1 cellular context compared by ENCODE assay signal in the genomic region with DNA sequence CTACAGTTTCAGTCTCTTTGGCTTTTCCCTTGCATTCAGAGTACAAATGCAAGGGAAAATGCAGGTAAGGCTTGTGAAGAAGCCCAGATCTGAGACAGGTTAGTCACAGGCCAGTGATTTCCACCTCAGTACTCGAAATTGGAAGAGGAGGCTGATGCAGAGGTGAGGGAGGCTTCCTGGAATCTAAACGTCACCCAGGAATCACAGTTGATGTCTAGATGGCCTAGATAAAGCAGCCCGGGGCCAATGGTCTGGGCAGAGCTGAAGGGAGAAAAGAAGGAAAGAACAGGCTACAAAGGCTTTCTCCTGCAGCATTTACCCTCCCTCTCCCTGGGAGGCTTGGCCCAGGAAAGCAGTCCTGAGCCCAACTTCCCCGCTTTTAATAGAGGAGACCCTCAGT.
TF ChIP-seq lines count a peak whose summit lies in the region.

No MANE protein-coding gene starts in this region.

TF ChIP-seq in SK-N-SH treated with all-trans-retinoic acid at 6 μM for 48 hours, 23 proteins besides CTCF, POLR2A, EP300 and RAD21 (continued from another document):
- TF ChIP-seq, protein P1, sequence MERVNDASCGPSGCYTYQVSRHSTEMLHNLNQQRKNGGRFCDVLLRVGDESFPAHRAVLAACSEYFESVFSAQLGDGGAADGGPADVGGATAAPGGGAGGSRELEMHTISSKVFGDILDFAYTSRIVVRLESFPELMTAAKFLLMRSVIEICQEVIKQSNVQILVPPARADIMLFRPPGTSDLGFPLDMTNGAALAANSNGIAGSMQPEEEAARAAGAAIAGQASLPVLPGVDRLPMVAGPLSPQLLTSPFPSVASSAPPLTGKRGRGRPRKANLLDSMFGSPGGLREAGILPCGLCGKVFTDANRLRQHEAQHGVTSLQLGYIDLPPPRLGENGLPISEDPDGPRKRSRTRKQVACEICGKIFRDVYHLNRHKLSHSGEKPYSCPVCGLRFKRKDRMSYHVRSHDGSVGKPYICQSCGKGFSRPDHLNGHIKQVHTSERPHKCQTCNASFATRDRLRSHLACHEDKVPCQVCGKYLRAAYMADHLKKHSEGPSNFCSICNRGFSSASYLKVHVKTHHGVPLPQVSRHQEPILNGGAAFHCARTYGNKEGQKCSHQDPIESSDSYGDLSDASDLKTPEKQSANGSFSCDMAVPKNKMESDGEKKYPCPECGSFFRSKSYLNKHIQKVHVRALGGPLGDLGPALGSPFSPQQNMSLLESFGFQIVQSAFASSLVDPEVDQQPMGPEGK (CRISPR knock-in tag; IDR thresholded peaks at IDR 0.05; ENCODE audit: borderline replicate concordance), result no peak
- TF ChIP-seq, protein P2, sequence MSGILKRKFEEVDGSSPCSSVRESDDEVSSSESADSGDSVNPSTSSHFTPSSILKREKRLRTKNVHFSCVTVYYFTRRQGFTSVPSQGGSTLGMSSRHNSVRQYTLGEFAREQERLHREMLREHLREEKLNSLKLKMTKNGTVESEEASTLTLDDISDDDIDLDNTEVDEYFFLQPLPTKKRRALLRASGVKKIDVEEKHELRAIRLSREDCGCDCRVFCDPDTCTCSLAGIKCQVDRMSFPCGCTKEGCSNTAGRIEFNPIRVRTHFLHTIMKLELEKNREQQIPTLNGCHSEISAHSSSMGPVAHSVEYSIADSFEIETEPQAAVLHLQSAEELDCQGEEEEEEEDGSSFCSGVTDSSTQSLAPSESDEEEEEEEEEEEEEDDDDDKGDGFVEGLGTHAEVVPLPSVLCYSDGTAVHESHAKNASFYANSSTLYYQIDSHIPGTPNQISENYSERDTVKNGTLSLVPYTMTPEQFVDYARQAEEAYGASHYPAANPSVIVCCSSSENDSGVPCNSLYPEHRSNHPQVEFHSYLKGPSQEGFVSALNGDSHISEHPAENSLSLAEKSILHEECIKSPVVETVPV (CRISPR knock-in tag; IDR thresholded peaks at IDR 0.05), result no peak
- TF ChIP-seq ARNTL (CRISPR knock-in tag; IDR thresholded peaks at IDR 0.05; ENCODE audit: borderline replicate concordance, low read depth) (no peak), PPARA (CRISPR knock-in tag; IDR thresholded peaks at IDR 0.05; ENCODE audit: borderline replicate concordance) (no peak)
- TF ChIP-seq, protein P3, sequence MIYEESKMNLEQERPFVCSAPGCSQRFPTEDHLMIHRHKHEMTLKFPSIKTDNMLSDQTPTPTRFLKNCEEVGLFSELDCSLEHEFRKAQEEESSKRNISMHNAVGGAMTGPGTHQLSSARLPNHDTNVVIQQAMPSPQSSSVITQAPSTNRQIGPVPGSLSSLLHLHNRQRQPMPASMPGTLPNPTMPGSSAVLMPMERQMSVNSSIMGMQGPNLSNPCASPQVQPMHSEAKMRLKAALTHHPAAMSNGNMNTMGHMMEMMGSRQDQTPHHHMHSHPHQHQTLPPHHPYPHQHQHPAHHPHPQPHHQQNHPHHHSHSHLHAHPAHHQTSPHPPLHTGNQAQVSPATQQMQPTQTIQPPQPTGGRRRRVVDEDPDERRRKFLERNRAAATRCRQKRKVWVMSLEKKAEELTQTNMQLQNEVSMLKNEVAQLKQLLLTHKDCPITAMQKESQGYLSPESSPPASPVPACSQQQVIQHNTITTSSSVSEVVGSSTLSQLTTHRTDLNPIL (CRISPR knock-in tag; IDR thresholded peaks at IDR 0.05; ENCODE audit: low read depth), result no peak
